Comparison of ENCODE assay signal across 16 cellular contexts in genomic region chr2:180625006-180625844, GRCh38.
A peak's percentile ranks its signal among the peaks of the same experiment; 100 is the strongest.
DNase-seq lines count a peak whose midpoint lies in the region; ATAC-seq, FAIRE-seq and TF ChIP-seq lines count a peak whose summit lies in the region.
"Had no signal": no experiment of that assay in that cellular context is flagged by ENCODE, and none has a peak within 500 bp of the region (broad histone marks: within the 10 kb centered on the region; RNA-seq: fewer than 3 reads in every experiment).

No MANE protein-coding gene starts in this region.

- peak; percentile 73 for FAIRE-seq in RCC 7860 (lab: Jason Lieb, UNC)
- FAIRE-seq in endothelial cell of umbilical vein (lab: Jason Lieb, UNC) = no peak

- no peaks in the 10 kb centered on the region for H3K79me2 ChIP-seq in endothelial cell of umbilical vein (ENCODE audit: control insufficient read depth, insufficient read depth, low read length)

- no peaks in the 10 kb centered on the region for H3K27me3 ChIP-seq in endothelial cell of umbilical vein (ENCODE audit: control insufficient read depth in 2 of 2, insufficient read depth in 2 of 2, low read length in 2 of 2)
- H3K27me3 ChIP-seq: ascending aorta, right atrium auricular region had no signal

- no peaks in the 10 kb centered on the region for H3K9me1 ChIP-seq in endothelial cell of umbilical vein (replicated peaks; ENCODE audit: control insufficient read depth, extremely low read depth, insufficient read depth, low read length)

- CTCF ChIA-PET in endothelial cell of umbilical vein (lab: Charles Lee) = no interaction called here

- no peaks in the 10 kb centered on the region for H4K20me1 ChIP-seq in endothelial cell of umbilical vein (replicated peaks; ENCODE audit: control insufficient read depth, extremely low read depth, insufficient read depth, low read length)

- no TSS peak for BruUV-seq in endothelial cell of umbilical vein (replicated peaks; lab: Mats Ljungman, UMichigan)

- H3K36me3 ChIP-seq in endothelial cell of umbilical vein (ENCODE audit: control insufficient read depth in 2 of 2, extremely low read depth in 1 of 2, insufficient read depth in 2 of 2, low read length in 2 of 2) = no peaks in the 10 kb centered on the region
- H3K36me3 ChIP-seq: ascending aorta, right atrium auricular region, WERI-Rb-1 had no signal

- H3K9ac ChIP-seq in endothelial cell of umbilical vein (replicated peaks; ENCODE audit: extremely low read depth, insufficient read depth, low read length) = no peak overlapping the region

- TF ChIP-seq POLR2A in endothelial cell of umbilical vein (IDR thresholded peaks at IDR 0.05; ENCODE audit: low read depth, low read length) = no peak

- POLR2A ChIA-PET in endothelial cell of umbilical vein (lab: Charles Lee) = no interaction called here

- no peak for ATAC-seq in GM19467 (IDR thresholded peaks at IDR 0.05; ENCODE audit: unreplicated experiment)
- no peak for ATAC-seq in HG02973 (IDR thresholded peaks at IDR 0.05; ENCODE audit: unreplicated experiment)
- ATAC-seq: Right ventricle myocardium inferior had no signal

- H2AFZ ChIP-seq in endothelial cell of umbilical vein (ENCODE audit: low read depth, low read length) = no peak overlapping the region

- H3K4me2 ChIP-seq in endothelial cell of umbilical vein (ENCODE audit: insufficient read depth, low read length) = no peak overlapping the region

- H3K27ac ChIP-seq in endothelial cell of umbilical vein (ENCODE audit: insufficient read depth, low read depth, low read length) = no peak overlapping the region
- H3K27ac ChIP-seq: ascending aorta, right atrium auricular region, WERI-Rb-1 had no signal

- H3K9me3 ChIP-seq in endothelial cell of umbilical vein (replicated peaks; ENCODE audit: control insufficient read depth, insufficient read depth, low read length) = no peaks in the 10 kb centered on the region
- H3K9me3 ChIP-seq: ascending aorta had no signal

- TF ChIP-seq CTCF in endothelial cell of umbilical vein (IDR thresholded peaks at IDR 0.05; ENCODE audit: extremely low read depth in 1 of 2, insufficient read depth in 1 of 2, low read depth in 1 of 2, low read length in 2 of 2) = no peak

- H3K4me1 ChIP-seq in endothelial cell of umbilical vein (ENCODE audit: control insufficient read depth, extremely low read depth, insufficient read depth, low read length) = no peaks in the 10 kb centered on the region
- H3K4me1 ChIP-seq: ascending aorta, right atrium auricular region had no signal

- no peak overlapping the region for H3K4me3 ChIP-seq in endothelial cell of umbilical vein (replicated peaks in 1 of 3; ENCODE audit: insufficient read depth in 1 of 3, low read depth in 1 of 3, low read length in 3 of 3)
- H3K4me3 ChIP-seq: ascending aorta, right atrium auricular region had no signal

- dilution Hi-C loops in endothelial cell of umbilical vein (cut with MboI; ENCODE audit: extremely low pct_ligation_motif_present, low sequenced_read_pairs) = no loop called here

- intact Hi-C loops in endothelial cell of umbilical vein (cut with micrococcal nuclease) = no loop called here

- DNase-seq in EL (peak; percentile 96), RCC 7860 (ENCODE audit: low spot score) (peak; percentile 57), endothelial cell of umbilical vein (ENCODE audit: low read depth, low spot score) (peak; percentile 21), non-pigmented ciliary epithelial cell (ENCODE audit: low read depth) (peak; percentile 60)
- DNase-seq in activated T-cell treated with anti-CD3 and anti-CD28 coated beads, Interleukin-2, amount 50 U/mL, for 48 hours = no peak
- no peak for DNase-seq in activated CD4-positive, alpha-beta T cell treated with anti-CD3 and anti-CD28 coated beads for 4 hours
- DNase-seq: activated T-cell treated with anti-CD3 and anti-CD28 coated beads for 4 hours, NCI-H187, NCI-H69, substantia nigra, WERI-Rb-1 had no signal

TF ChIP-seq in endothelial cell of umbilical vein, 7 proteins besides CTCF, POLR2A, EP300 and RAD21:
- no peak for TF ChIP-seq MAX (IDR thresholded peaks at IDR 0.05; ENCODE audit: insufficient read depth, insufficient read length)
- no peak for TF ChIP-seq FOS (IDR thresholded peaks at IDR 0.05; ENCODE audit: borderline replicate concordance, insufficient read depth, low read length)
- TF ChIP-seq JUN (IDR thresholded peaks at IDR 0.05; ENCODE audit: borderline replicate concordance, insufficient read depth, insufficient read length, low read depth) = no peak
- no peak for TF ChIP-seq GATA2 (IDR thresholded peaks at IDR 0.05; ENCODE audit: insufficient read depth, insufficient read length, low read depth, low read length)
- TF ChIP-seq POLR2AphosphoS5 (IDR thresholded peaks at IDR 0.05; ENCODE audit: insufficient read depth, low read depth, low read length) = no peak
- no peak for TF ChIP-seq EZH2 (IDR thresholded peaks at IDR 0.05; ENCODE audit: borderline replicate concordance, low read depth, low read length, severe bottlenecking)
- no peak for TF ChIP-seq MYC (IDR thresholded peaks at IDR 0.05; ENCODE audit: low read depth, low read length)

Comparison
In these comparisons a context has a peak if more than half of its experiments do, and no peak if none do; other contexts are left out.
1. DNase-seq: peak in EL (single experiment), RCC 7860 (single experiment), endothelial cell of umbilical vein (single experiment) and non-pigmented ciliary epithelial cell (single experiment); none in activated T-cell treated with anti-CD3 and anti-CD28 coated beads, Interleukin-2, amount 50 U/mL, for 48 hours (0 of 2) and activated CD4-positive, alpha-beta T cell treated with anti-CD3 and anti-CD28 coated beads for 4 hours (0 of 2).